Comparison of ENCODE assay signal across 14 cellular contexts in the genomic region with DNA sequence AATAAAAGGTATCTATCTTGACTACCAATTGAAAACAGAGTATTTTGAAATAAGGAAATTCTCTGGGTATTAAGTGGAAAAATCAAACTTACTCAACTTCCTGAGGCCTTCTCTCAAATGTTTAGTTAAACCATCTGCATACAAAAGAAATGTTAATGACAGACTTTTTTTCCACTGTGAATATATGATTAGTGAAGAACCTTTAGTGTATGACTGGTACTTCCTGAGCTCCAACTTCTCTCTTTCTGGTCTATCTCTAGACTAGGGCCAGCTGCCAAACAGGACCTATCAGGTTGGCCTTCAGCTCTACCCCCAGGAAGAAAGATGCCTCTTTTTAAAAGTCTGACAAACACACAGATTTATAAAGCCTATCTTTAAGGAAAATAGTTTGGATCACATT.
DNase-seq lines count a peak whose midpoint lies in the region; TF ChIP-seq lines count a peak whose summit lies in the region.
"Had no signal": no experiment of that assay in that cellular context is flagged by ENCODE, and none has a peak within 500 bp of the region (broad histone marks: within the 10 kb centered on the region; RNA-seq: fewer than 3 reads in every experiment).

No MANE protein-coding gene starts in this region.

- TF ChIP-seq EP300 in stomach (IDR thresholded peaks at IDR 0.05) = no peak

- CTCF ChIA-PET in activated CD4-positive, alpha-beta memory T cell treated with anti-CD3 and anti-CD28 coated beads for 36 hours (lab: Charles Lee) = interaction anchor here (0.7 to 1.3 kb wide), 4 partner anchors 22 to 346 kb away, joined by 3 to 15 read pairs (median 4); no protein-coding TSS in a partner anchor
- CTCF ChIA-PET in activated CD4-positive, alpha-beta memory T cell treated with anti-CD3 and anti-CD28 coated beads, Interleukin-2, amount 10 ng/mL, durations not matched to agents 7 days and 5 days (lab: Charles Lee) = interaction anchor here (1.0 to 1.4 kb wide), 3 partner anchors 17 to 347 kb away, joined by 3 to 4 read pairs (median 3); no protein-coding TSS in a partner anchor

- H3K36me3 ChIP-seq in SK-N-MC (ENCODE audit: insufficient read depth, low read length) (peaks cover 31% of the 10 kb centered on the region), endodermal cell (ENCODE audit: control insufficient read depth, insufficient read depth, low read length) (peaks cover 68% of the 10 kb centered on the region), prostate gland (no peaks in the 10 kb centered on the region), stomach (peaks cover 4 to 66% (median 63%) of the 10 kb centered on the region in 4 donors)

- no peaks in the 10 kb centered on the region for H3K4me1 ChIP-seq in endodermal cell (ENCODE audit: control insufficient read depth, insufficient read depth, low read length)
- no peaks in the 10 kb centered on the region for H3K4me1 ChIP-seq in prostate gland (replicated peaks)
- H3K4me1 ChIP-seq in stomach = peaks cover 0 to 11% (median 0%) of the 10 kb centered on the region in 4 donors
- H3K4me1 ChIP-seq: tibial nerve had no signal

- peak overlapping the region; percentile 81 for H3K27ac Mint-ChIP-seq in activated CD4-positive, alpha-beta memory T cell treated with anti-CD3 and anti-CD28 coated beads for 36 hours
- H3K27ac Mint-ChIP-seq in activated CD4-positive, alpha-beta memory T cell treated with anti-CD3 and anti-CD28 coated beads, Interleukin-2, amount 10 ng/mL, durations not matched to agents 7 days and 5 days = no peak overlapping the region
- H3K27ac Mint-ChIP-seq in endodermal cell = peak overlapping the region; percentile 9
- H3K27ac Mint-ChIP-seq in stimulated activated naive CD8-positive, alpha-beta T cell treated with anti-CD3 and anti-CD28 coated beads, Interleukin-15, Interleukin-2, amounts not matched to agents 100 ng/mL and 50 ng/mL, for 24 hours = peak overlapping the region; percentile 93
- H3K27ac Mint-ChIP-seq: nephron had no signal

- peaks cover 18% of the 10 kb centered on the region for H3K36me3 Mint-ChIP-seq in activated CD4-positive, alpha-beta memory T cell treated with anti-CD3 and anti-CD28 coated beads for 36 hours
- peaks cover 10% of the 10 kb centered on the region for H3K36me3 Mint-ChIP-seq in activated CD4-positive, alpha-beta memory T cell treated with anti-CD3 and anti-CD28 coated beads, Interleukin-2, amount 10 ng/mL, durations not matched to agents 7 days and 5 days (ENCODE audit: low read depth)
- peaks cover 42% of the 10 kb centered on the region for H3K36me3 Mint-ChIP-seq in endodermal cell (ENCODE audit: low read depth)
- H3K36me3 Mint-ChIP-seq in stimulated activated naive CD8-positive, alpha-beta T cell treated with anti-CD3 and anti-CD28 coated beads, Interleukin-15, Interleukin-2, amounts not matched to agents 100 ng/mL and 50 ng/mL, for 24 hours (ENCODE audit: low read depth) = peaks cover 41% of the 10 kb centered on the region

- H3K4me3 ChIP-seq in SK-N-MC (no peak overlapping the region), endodermal cell (ENCODE audit: low read length) (no peak overlapping the region), prostate gland (no peak overlapping the region), stomach (no peak overlapping the region)
- H3K4me3 ChIP-seq: tibial nerve had no signal

- no peaks in the 10 kb centered on the region for H3K9me3 Mint-ChIP-seq in activated CD4-positive, alpha-beta memory T cell treated with anti-CD3 and anti-CD28 coated beads for 36 hours
- H3K9me3 Mint-ChIP-seq in activated CD4-positive, alpha-beta memory T cell treated with anti-CD3 and anti-CD28 coated beads, Interleukin-2, amount 10 ng/mL, durations not matched to agents 7 days and 5 days = no peaks in the 10 kb centered on the region
- no peaks in the 10 kb centered on the region for H3K9me3 Mint-ChIP-seq in endodermal cell
- no peaks in the 10 kb centered on the region for H3K9me3 Mint-ChIP-seq in stimulated activated naive CD8-positive, alpha-beta T cell treated with anti-CD3 and anti-CD28 coated beads, Interleukin-15, Interleukin-2, amounts not matched to agents 100 ng/mL and 50 ng/mL, for 24 hours
- H3K9me3 Mint-ChIP-seq: nephron had no signal

- H3K27ac ChIP-seq in SK-N-MC = peak overlapping the region; percentile 60
- no peak overlapping the region for H3K27ac ChIP-seq in endodermal cell (ENCODE audit: low read depth, low read length)
- H3K27ac ChIP-seq in prostate gland = no peak overlapping the region
- no peak overlapping the region for H3K27ac ChIP-seq in stomach

- H3K9ac ChIP-seq in SK-N-MC (ENCODE audit: insufficient read length) (no peak overlapping the region), endodermal cell (ENCODE audit: extremely low read depth, low read length, poor library complexity, severe bottlenecking) (no peak overlapping the region)

- H3K9me3 ChIP-seq in SK-N-MC (ENCODE audit: low read depth, low read length) = no peaks in the 10 kb centered on the region
- no peaks in the 10 kb centered on the region for H3K9me3 ChIP-seq in endodermal cell (ENCODE audit: control insufficient read depth, low read length)
- H3K9me3 ChIP-seq in prostate gland = no peaks in the 10 kb centered on the region
- no peaks in the 10 kb centered on the region for H3K9me3 ChIP-seq in stomach
- H3K9me3 ChIP-seq: tibial nerve had no signal

- TF ChIP-seq CTCF in endodermal cell (conservative IDR thresholded peaks at IDR 0.05) = no peak
- TF ChIP-seq CTCF in prostate gland (IDR thresholded peaks at IDR 0.05) = no peak
- no peak for TF ChIP-seq CTCF in stomach (IDR thresholded peaks at IDR 0.05)

- H3K27me3 ChIP-seq in endodermal cell (ENCODE audit: control insufficient read depth, insufficient read depth, low read length, poor library complexity, severe bottlenecking) (no peaks in the 10 kb centered on the region), prostate gland (replicated peaks; ENCODE audit: insufficient read depth) (no peaks in the 10 kb centered on the region), stomach (no peaks in the 10 kb centered on the region)
- H3K27me3 ChIP-seq: tibial nerve had no signal

- no peaks in the 10 kb centered on the region for H3K27me3 Mint-ChIP-seq in activated CD4-positive, alpha-beta memory T cell treated with anti-CD3 and anti-CD28 coated beads for 36 hours
- H3K27me3 Mint-ChIP-seq in activated CD4-positive, alpha-beta memory T cell treated with anti-CD3 and anti-CD28 coated beads, Interleukin-2, amount 10 ng/mL, durations not matched to agents 7 days and 5 days = no peaks in the 10 kb centered on the region
- H3K27me3 Mint-ChIP-seq in endodermal cell (ENCODE audit: insufficient read depth) = no peaks in the 10 kb centered on the region
- no peaks in the 10 kb centered on the region for H3K27me3 Mint-ChIP-seq in stimulated activated naive CD8-positive, alpha-beta T cell treated with anti-CD3 and anti-CD28 coated beads, Interleukin-15, Interleukin-2, amounts not matched to agents 100 ng/mL and 50 ng/mL, for 24 hours

- peaks cover 26% of the 10 kb centered on the region for H3K4me1 Mint-ChIP-seq in activated CD4-positive, alpha-beta memory T cell treated with anti-CD3 and anti-CD28 coated beads for 36 hours (ENCODE audit: low read depth)
- peaks cover 15% of the 10 kb centered on the region for H3K4me1 Mint-ChIP-seq in activated CD4-positive, alpha-beta memory T cell treated with anti-CD3 and anti-CD28 coated beads, Interleukin-2, amount 10 ng/mL, durations not matched to agents 7 days and 5 days
- peaks cover 12% of the 10 kb centered on the region for H3K4me1 Mint-ChIP-seq in endodermal cell
- H3K4me1 Mint-ChIP-seq in stimulated activated naive CD8-positive, alpha-beta T cell treated with anti-CD3 and anti-CD28 coated beads, Interleukin-15, Interleukin-2, amounts not matched to agents 100 ng/mL and 50 ng/mL, for 24 hours (ENCODE audit: low read depth) = peaks cover 29% of the 10 kb centered on the region
- H3K4me1 Mint-ChIP-seq: nephron had no signal

- DNase-seq in activated CD4-positive, alpha-beta memory T cell treated with anti-CD3 and anti-CD28 coated beads for 36 hours = no peak
- no peak for DNase-seq in activated CD4-positive, alpha-beta memory T cell treated with anti-CD3 and anti-CD28 coated beads, Interleukin-2, amount 10 ng/mL, durations not matched to agents 7 days and 5 days
- DNase-seq in SK-N-MC (ENCODE audit: low read depth, low spot score) = no peak
- no peak for DNase-seq in endodermal cell
- no peak for DNase-seq in UCSD-AML1 (lab: John Stamatoyannopoulos, UW; ENCODE audit: unreplicated experiment)
- no peak for DNase-seq in prostate gland (ENCODE audit: low spot score)
- no peak for DNase-seq in stomach
- DNase-seq: ACHN; activated CD4-positive, alpha-beta T cell treated with anti-CD3 and anti-CD28 coated beads, Interleukin-2, amount 50 U/mL, for 1 hour; effector memory CD4-positive, alpha-beta T cell; kidney glomerular epithelial cell had no signal

- H3K4me3 Mint-ChIP-seq in activated CD4-positive, alpha-beta memory T cell treated with anti-CD3 and anti-CD28 coated beads for 36 hours = no peak overlapping the region
- no peak overlapping the region for H3K4me3 Mint-ChIP-seq in activated CD4-positive, alpha-beta memory T cell treated with anti-CD3 and anti-CD28 coated beads, Interleukin-2, amount 10 ng/mL, durations not matched to agents 7 days and 5 days
- H3K4me3 Mint-ChIP-seq in endodermal cell = no peak overlapping the region
- H3K4me3 Mint-ChIP-seq in stimulated activated naive CD8-positive, alpha-beta T cell treated with anti-CD3 and anti-CD28 coated beads, Interleukin-15, Interleukin-2, amounts not matched to agents 100 ng/mL and 50 ng/mL, for 24 hours = peak overlapping the region; percentile 52
- H3K4me3 Mint-ChIP-seq: nephron had no signal

- intact Hi-C loops in activated CD4-positive, alpha-beta memory T cell treated with anti-CD3 and anti-CD28 coated beads for 36 hours (cut with micrococcal nuclease) = loop anchor here (10.0 kb wide), 1 partner anchor 225 kb away; a partner anchor contains a TSS
- intact Hi-C loops in prostate gland (cut with DNase I) = loop anchor here (10.0 kb wide), 1 partner anchor 345 kb away; no protein-coding TSS in a partner anchor
- intact Hi-C loops in stomach (cut with DNase I; ENCODE audit: low total_unique reads) = no loop called here

- TF ChIP-seq POLR2A in prostate gland (IDR thresholded peaks at IDR 0.05) (no peak), stomach (IDR thresholded peaks at IDR 0.05) (no peak)

- POLR2A ChIA-PET in activated CD4-positive, alpha-beta memory T cell treated with anti-CD3 and anti-CD28 coated beads for 36 hours (lab: Charles Lee) = interaction anchor here (0.5 to 1.7 kb wide), 2 partner anchors 224 to 248 kb away, joined by 3 to 6 read pairs; a partner anchor contains a TSS
- POLR2A ChIA-PET in activated CD4-positive, alpha-beta memory T cell treated with anti-CD3 and anti-CD28 coated beads, Interleukin-2, amount 10 ng/mL, durations not matched to agents 7 days and 5 days (lab: Charles Lee) = no interaction called here
